Comparison of ENCODE assay signal across 8 cellular contexts in the genomic region with DNA sequence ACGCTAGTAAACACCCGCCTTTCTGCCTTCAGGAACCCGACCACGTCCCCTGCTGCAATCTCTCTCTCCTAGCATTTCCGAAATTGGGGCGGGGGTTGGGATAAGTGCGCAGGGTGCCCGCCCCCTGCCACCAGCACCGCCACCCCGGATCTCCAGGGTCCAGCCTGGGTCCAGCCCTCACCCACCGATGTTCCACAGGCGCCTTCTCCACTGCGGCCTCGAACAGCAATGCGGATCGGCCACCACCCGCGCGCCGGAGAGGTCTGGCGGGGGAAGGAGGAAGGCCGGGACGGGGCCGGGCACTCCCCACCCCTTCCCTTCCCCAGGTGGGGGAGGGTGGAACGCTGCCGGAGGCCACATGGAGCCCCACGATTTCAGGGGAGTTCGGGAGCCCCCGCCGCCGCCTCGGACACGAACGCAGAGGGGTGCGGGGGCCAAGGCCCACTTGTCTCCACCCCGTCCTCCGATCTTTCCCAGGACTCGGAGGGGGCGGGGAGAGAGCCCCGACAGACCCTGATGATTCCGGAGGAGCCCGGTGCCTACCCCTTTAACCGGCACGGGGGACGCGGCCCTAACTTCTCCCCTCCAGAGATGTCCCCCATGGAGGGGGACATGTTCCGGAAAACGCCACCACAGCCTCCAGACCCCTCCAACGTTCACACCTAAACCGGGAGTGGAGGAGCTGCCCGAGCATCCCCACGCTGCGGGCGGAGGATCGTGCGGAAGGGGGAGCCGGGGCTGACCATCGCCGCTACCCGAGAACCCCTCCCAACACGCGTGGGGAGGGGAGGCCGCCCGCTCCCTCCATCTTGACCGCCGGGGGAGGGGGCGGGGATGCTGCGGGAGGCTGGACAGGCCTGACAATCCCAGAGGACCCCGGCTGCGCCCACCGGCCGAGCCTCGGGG. TPM values are rescaled to one million over a fixed set of nuclear protein-coding genes. Genes with fewer than 3 reads are reported as not detected.
DNase-seq lines count a peak whose midpoint lies in the region; ATAC-seq and TF ChIP-seq lines count a peak whose summit lies in the region.

No MANE protein-coding gene starts in this region.

- H3K27ac ChIP-seq in HCT116 (ENCODE audit: low read depth, low read length) = peak overlapping the region; percentile 96
- H3K27ac ChIP-seq in esophagus squamous epithelium = peak overlapping the region; percentile 91 to 100 (median 98)
- peak overlapping the region; percentile 93 to 94 for H3K27ac ChIP-seq in thoracic aorta

- RAD21 ChIA-PET in HCT116 (lab: Charles Lee; ENCODE audit: low non-redundant PET in 1 of 2, low total read pairs in 2 of 2, uncharacterized antibody in 2 of 2, unreplicated experiment in 2 of 2) = no interaction called here

- BruUV-seq in HCT116 (replicated peaks; lab: Mats Ljungman, UMichigan) = no TSS peak

- H4K20me1 ChIP-seq in HCT116 (ENCODE audit: insufficient read depth) = peaks cover 28% of the 10 kb centered on the region; the same call in 1 of the 2 replicates

- H3K4me1 ChIP-seq in HCT116 (ENCODE audit: control insufficient read depth in 1 of 2, insufficient read depth in 2 of 2, low read length in 2 of 2) = peaks cover 21 to 36% of the 10 kb centered on the region in 2 experiments
- peaks cover 16 to 57% (median 29%) of the 10 kb centered on the region in 3 donors for H3K4me1 ChIP-seq in esophagus squamous epithelium
- H3K4me1 ChIP-seq in thoracic aorta (ENCODE audit: control insufficient read depth in 1 of 2, low read depth in 2 of 2) = peaks cover 16 to 50% of the 10 kb centered on the region in 2 donors

- TF ChIP-seq RAD21 in HCT116 (IDR thresholded peaks at IDR 0.05; ENCODE audit: low read depth) = no peak

- TF ChIP-seq CTCF in HCT116 (IDR thresholded peaks at IDR 0.05 in 2 of 3, conservative IDR thresholded peaks at IDR 0.05 in 1 of 3; ENCODE audit: borderline replicate concordance in 1 of 3, insufficient read depth in 1 of 3, low read depth in 2 of 3, low read length in 2 of 3) (no peak), esophagus squamous epithelium (IDR thresholded peaks at IDR 0.05) (no peak), thoracic aorta (IDR thresholded peaks at IDR 0.05) (no peak)

- no peaks in the 10 kb centered on the region for H3K27me3 ChIP-seq in HCT116 (ENCODE audit: insufficient read depth, low read length)
- H3K27me3 ChIP-seq in esophagus squamous epithelium = no peaks in the 10 kb centered on the region
- no peaks in the 10 kb centered on the region for H3K27me3 ChIP-seq in thoracic aorta (replicated peaks; ENCODE audit: insufficient read depth)

- WGBS in esophagus squamous epithelium, 2 donors = 0 to 4% methylated on average over 10 to 11 of the region's 73 CpGs

- H3K9me2 ChIP-seq in HCT116 (ENCODE audit: insufficient read depth) = no peaks in the 10 kb centered on the region

- intact Hi-C loops in HCT116 (cut with micrococcal nuclease) = no loop called here
- intact Hi-C loops in esophagus squamous epithelium (cut with DNase I) = no loop called here

- no peaks in the 10 kb centered on the region; a peak in 1 of 4 replicates for H3K36me3 ChIP-seq in HCT116 (ENCODE audit: control insufficient read depth in 1 of 2, insufficient read depth in 2 of 2, low read length in 2 of 2)
- H3K36me3 ChIP-seq in esophagus squamous epithelium = no peaks in the 10 kb centered on the region
- H3K36me3 ChIP-seq in thoracic aorta = no peaks in the 10 kb centered on the region

- peak overlapping the region; percentile 95 for H3K9ac ChIP-seq in HCT116 (ENCODE audit: low read length)

- POLR2A ChIA-PET in HCT116 (lab: Charles Lee) = no interaction called here

- CTCF ChIA-PET in HCT116 (lab: Charles Lee) = no interaction called here

- H3K9me3 ChIP-seq in HCT116 (ENCODE audit: control insufficient read depth in 1 of 2, insufficient read depth in 1 of 2, low read depth in 1 of 2, low read length in 2 of 2) = no peaks in the 10 kb centered on the region
- no peaks in the 10 kb centered on the region for H3K9me3 ChIP-seq in esophagus squamous epithelium
- H3K9me3 ChIP-seq in thoracic aorta = no peaks in the 10 kb centered on the region

- TF ChIP-seq POLR2A in HCT116 (IDR thresholded peaks at IDR 0.05; ENCODE audit: borderline replicate concordance, extremely low read depth, insufficient read depth, insufficient read length) = no peak
- TF ChIP-seq POLR2A in esophagus squamous epithelium (IDR thresholded peaks at IDR 0.05) = peak in 1 of 4 donors; percentile 15

- H3K4me3 ChIP-seq in HCT116 (replicated peaks in 1 of 2; ENCODE audit: low read depth in 1 of 2, low read length in 2 of 2) (peak overlapping the region; percentile 70 to 97), esophagus squamous epithelium (peak overlapping the region; percentile 62 to 98 (median 86)), thoracic aorta (peak overlapping the region; percentile 98)

- ATAC-seq in HCT116 (peak; percentile 33), thoracic aorta (ENCODE audit: insufficient number of reproducible peaks, low FRiP score, low read depth) (no peak), HG03139 (IDR thresholded peaks at IDR 0.05; ENCODE audit: unreplicated experiment) (no peak)

- no peak overlapping the region for H2AFZ ChIP-seq in HCT116 (ENCODE audit: low read depth, low read length, poor library complexity, severe bottlenecking)

- peaks cover 54% of the 10 kb centered on the region for H3K79me2 ChIP-seq in HCT116 (ENCODE audit: insufficient read depth, low read length)

- DNase-seq in GDM1 (lab: John Stamatoyannopoulos, UW) (peak; percentile 13), HCT116 (ENCODE audit: low read depth, low spot score) (no peak), NCI-H526 treated with DMSO at 0.1 percent for 48 hours (lab: John Stamatoyannopoulos, UW) (peak; percentile 29), esophagus squamous epithelium (lab: John Stamatoyannopoulos, UW) (no peak), myocyte (ENCODE audit: low read depth) (peak; percentile 52), thoracic aorta (ENCODE audit: low spot score) (no peak)
- peak; percentile 51 to 57 for DNase-seq in activated T-cell treated with anti-CD3 and anti-CD28 coated beads, Interleukin-2, amount 50 U/mL, for 48 hours

- H3K4me2 ChIP-seq in HCT116 (ENCODE audit: low read length) = peak overlapping the region; percentile 88

TF ChIP-seq in HCT116, 20 proteins besides CTCF, POLR2A, EP300 and RAD21:
- peak; percentile 25 for TF ChIP-seq MAX (IDR thresholded peaks at IDR 0.05)
- 0 out of 2 replicates have a peak, but pooled peaks have one; percentile 34 for TF ChIP-seq EGR1 (IDR thresholded peaks at IDR 0.05; ENCODE audit: low read depth)
- TF ChIP-seq YY1 (IDR thresholded peaks at IDR 0.05; ENCODE audit: extremely low read depth, insufficient replicate concordance, low read depth, low read length) = no peak

RNA-seq across cellular contexts. Expression of gene ATXN2, which starts 1.1 kb away (rescaled TPM):
- total RNA-seq in HCT116 (2021; ENCODE audit: unreplicated experiment) = 72.7 TPM
- polyA plus RNA-seq in HCT116 (2012) = 52.5 and 60.7 TPM in 2 replicates
- total RNA-seq in esophagus squamous epithelium = 10 to 100 TPM; 11.4 to 36.2 (median 25.4) TPM
- total RNA-seq in myocyte = 16.4 and 18.3 TPM in 2 replicates
- 41.6 TPM for polyA plus RNA-seq in myocyte (2012)
- 100 to 1,000 TPM in 1 of 2 donors, 10 to 100 TPM in 1; 81.0 to 109 TPM for total RNA-seq in thoracic aorta

Comparison
In these comparisons a context has a peak if more than half of its experiments do, and no peak if none do; other contexts are left out.
1. DNase-seq: peak in GDM1 (single experiment), NCI-H526 treated with DMSO at 0.1 percent for 48 hours (single experiment), activated T-cell treated with anti-CD3 and anti-CD28 coated beads, Interleukin-2, amount 50 U/mL, for 48 hours (2 of 2) and myocyte (single experiment); none in HCT116 (single experiment), esophagus squamous epithelium (single experiment) and thoracic aorta (single experiment).
2. Peak in every context shown above with its lines, with median percentiles within 50 percentile points of each other: H3K27ac ChIP-seq and H3K4me3 ChIP-seq.